In genomic region chr10:88652621-88653020, GRCh38 we compare ENCODE assay signal across 22 cellular contexts. TPM values are rescaled to one million over a fixed set of nuclear protein-coding genes. Genes with fewer than 3 reads are reported as not detected.
"Had no signal": no experiment of that assay in that cellular context is flagged by ENCODE, and none has a peak within 500 bp of the region (broad histone marks: within the 10 kb centered on the region; RNA-seq: fewer than 3 reads in every experiment).

No MANE protein-coding gene starts in this region.

- H3K9me3 Mint-ChIP-seq: activated CD4-positive, alpha-beta T cell treated with anti-CD3 and anti-CD28 coated beads, Interleukin-2, amount 10 ng/mL, durations not matched to agents 24 days and 14 days; activated naive CD4-positive, alpha-beta T cell treated with anti-CD3 and anti-CD28 coated beads for 36 hours; activated T-helper 17 cell treated with anti-CD3 and anti-CD28 coated beads, Interleukin-2, amount 50 U/mL, for 72 hours; stimulated activated memory B cell treated with anti-CD40 and anti-IgM and Interleukin-4, amounts not matched to agents 10 μg/mL and 1 μg/mL and 100 μg/mL, for 72 hours; WTC11 had no signal

- H3K4me1 ChIP-seq: right atrium auricular region, spleen, transverse colon had no signal

- H3K27ac Mint-ChIP-seq: activated CD4-positive, alpha-beta T cell treated with anti-CD3 and anti-CD28 coated beads, Interleukin-2, amount 10 ng/mL, durations not matched to agents 24 days and 14 days; activated naive CD4-positive, alpha-beta T cell treated with anti-CD3 and anti-CD28 coated beads for 36 hours; activated T-helper 17 cell treated with anti-CD3 and anti-CD28 coated beads, Interleukin-2, amount 50 U/mL, for 72 hours; immature natural killer cell; naive thymus-derived CD4-positive, alpha-beta T cell; stimulated activated memory B cell treated with anti-CD40 and anti-IgM and Interleukin-4, amounts not matched to agents 10 μg/mL and 1 μg/mL and 100 μg/mL, for 72 hours; WTC11 had no signal

- H3K27ac ChIP-seq: coronary artery, neutrophil, right atrium auricular region, spleen, transverse colon had no signal

- DNase-seq: activated CD4-positive, alpha-beta T cell treated with anti-CD3 and anti-CD28 coated beads, Interleukin-2, amount 10 ng/mL, durations not matched to agents 24 days and 14 days; activated naive CD4-positive, alpha-beta T cell treated with anti-CD3 and anti-CD28 coated beads for 36 hours; activated T-cell treated with anti-CD3 and anti-CD28 coated beads for 4 hours; central memory CD4-positive, alpha-beta T cell; effector memory CD4-positive, alpha-beta T cell; glutamatergic neuron; immature natural killer cell; left colon; naive thymus-derived CD4-positive, alpha-beta T cell; spleen; stimulated activated CD4-positive, alpha-beta T cell treated with anti-CD3 and anti-CD28 coated beads, Interleukin-1b, Interleukin-23, amount 100 ng/mL, for 48 hours; transverse colon had no signal

- H3K27me3 ChIP-seq: neutrophil, right atrium auricular region, spleen, transverse colon had no signal

- H3K36me3 ChIP-seq: neutrophil, right atrium auricular region, spleen, transverse colon had no signal

- H3K4me3 Mint-ChIP-seq: activated CD4-positive, alpha-beta T cell treated with anti-CD3 and anti-CD28 coated beads, Interleukin-2, amount 10 ng/mL, durations not matched to agents 24 days and 14 days; activated naive CD4-positive, alpha-beta T cell treated with anti-CD3 and anti-CD28 coated beads for 36 hours; activated T-helper 17 cell treated with anti-CD3 and anti-CD28 coated beads, Interleukin-2, amount 50 U/mL, for 72 hours; immature natural killer cell; naive thymus-derived CD4-positive, alpha-beta T cell; stimulated activated memory B cell treated with anti-CD40 and anti-IgM and Interleukin-4, amounts not matched to agents 10 μg/mL and 1 μg/mL and 100 μg/mL, for 72 hours; WTC11 had no signal

- H3K9me3 ChIP-seq: neutrophil, right atrium auricular region, spleen, transverse colon had no signal

- H3K36me3 Mint-ChIP-seq: immature natural killer cell; naive thymus-derived CD4-positive, alpha-beta T cell; stimulated activated memory B cell treated with anti-CD40 and anti-IgM and Interleukin-4, amounts not matched to agents 10 μg/mL and 1 μg/mL and 100 μg/mL, for 72 hours; WTC11 had no signal

- H3K4me1 Mint-ChIP-seq: activated CD4-positive, alpha-beta T cell treated with anti-CD3 and anti-CD28 coated beads, Interleukin-2, amount 10 ng/mL, durations not matched to agents 24 days and 14 days; activated T-helper 17 cell treated with anti-CD3 and anti-CD28 coated beads, Interleukin-2, amount 50 U/mL, for 72 hours; immature natural killer cell; naive thymus-derived CD4-positive, alpha-beta T cell; stimulated activated memory B cell treated with anti-CD40 and anti-IgM and Interleukin-4, amounts not matched to agents 10 μg/mL and 1 μg/mL and 100 μg/mL, for 72 hours; WTC11 had no signal

- H3K4me3 ChIP-seq: coronary artery, right atrium auricular region, spleen, transverse colon had no signal

RNA-seq across cellular contexts. Expression of gene LIPF, which starts 11.6 kb away (rescaled TPM):
- total RNA-seq: activated CD4-positive, alpha-beta T cell treated with anti-CD3 and anti-CD28 coated beads, Interleukin-2, amount 10 ng/mL, durations not matched to agents 24 days and 14 days; activated naive CD4-positive, alpha-beta T cell treated with anti-CD3 and anti-CD28 coated beads for 36 hours; activated T-helper 17 cell treated with anti-CD3 and anti-CD28 coated beads, Interleukin-2, amount 50 U/mL, for 72 hours; epithelial cell of proximal tubule; left colon; lung microvascular endothelial cell; mononuclear cell; naive thymus-derived CD4-positive, alpha-beta T cell; posterior vena cava; right atrium auricular region; spleen; transverse colon; WTC11 had no signal
- polyA plus RNA-seq: immature natural killer cell; naive thymus-derived CD4-positive, alpha-beta T cell had no signal

RNA-seq across cellular contexts. Expression of gene LIPK, which starts 53.4 kb away (rescaled TPM):
- total RNA-seq: activated CD4-positive, alpha-beta T cell treated with anti-CD3 and anti-CD28 coated beads, Interleukin-2, amount 10 ng/mL, durations not matched to agents 24 days and 14 days; activated naive CD4-positive, alpha-beta T cell treated with anti-CD3 and anti-CD28 coated beads for 36 hours; activated T-helper 17 cell treated with anti-CD3 and anti-CD28 coated beads, Interleukin-2, amount 50 U/mL, for 72 hours; epithelial cell of proximal tubule; left colon; lung microvascular endothelial cell; mononuclear cell; naive thymus-derived CD4-positive, alpha-beta T cell; posterior vena cava; right atrium auricular region; spleen; transverse colon; WTC11 had no signal
- polyA plus RNA-seq: immature natural killer cell; naive thymus-derived CD4-positive, alpha-beta T cell; spleen had no signal
